Comparison of ENCODE assay signal across 18 cellular contexts in genomic region chr9:6410653-6411052, GRCh38. TPM values are rescaled to one million over a fixed set of nuclear protein-coding genes. Genes with fewer than 3 reads are reported as not detected.
DNase-seq lines count a peak whose midpoint lies in the region; ATAC-seq and TF ChIP-seq lines count a peak whose summit lies in the region.
"Had no signal": no experiment of that assay in that cellular context is flagged by ENCODE, and none has a peak within 500 bp of the region (broad histone marks: within the 10 kb centered on the region; RNA-seq: fewer than 3 reads in every experiment).

No MANE protein-coding gene starts in this region.

- no peak for TF ChIP-seq POLR2A in NB4 (IDR thresholded peaks at IDR 0.05; ENCODE audit: extremely low read depth, insufficient read length)

- H3K36me3 Mint-ChIP-seq in activated B cell treated with CpG ODN at 0.5 μM for 24 hours (ENCODE audit: low read depth), result peaks cover 10% of the 10 kb centered on the region

- H2AFZ ChIP-seq in GM23248, result 0 out of 2 replicates have a peak overlapping the region, but pooled peaks have one; percentile 2

- H3K79me2 ChIP-seq in GM23248 (ENCODE audit: insufficient read depth), result peaks cover 30% of the 10 kb centered on the region

- H3K4me2 ChIP-seq in GM23248 (ENCODE audit: unreplicated experiment), result no peak overlapping the region
- H3K4me2 ChIP-seq: KMS-11 had no signal

- H3K36me3 ChIP-seq in GM23248 (ENCODE audit: low read depth), result no peaks in the 10 kb centered on the region
- H3K36me3 ChIP-seq: MG63, Peyer's patch had no signal

- peaks cover 44% of the 10 kb centered on the region for H3K4me1 Mint-ChIP-seq in activated B cell treated with CpG ODN at 0.5 μM for 24 hours
- peaks cover 21% of the 10 kb centered on the region for H3K4me1 Mint-ChIP-seq in stimulated activated naive CD8-positive, alpha-beta T cell treated with anti-CD3 and anti-CD28 coated beads, Interleukin-15, amount 100 ng/mL, for 72 hours

- H4K20me1 ChIP-seq in GM23248 (ENCODE audit: insufficient read depth), result 0 out of 2 replicates have a peak, but pooled peaks cover 6% of the 10 kb centered on the region

- H3K4me3 ChIP-seq in GM23248, result no peak overlapping the region
- H3K4me3 ChIP-seq in NB4 (ENCODE audit: low read depth, low read length), result no peak overlapping the region
- H3K4me3 ChIP-seq: MG63, Peyer's patch had no signal

- WGBS in GM23248 (ENCODE audit: low coverage in 1 of 2, low lambda C conversion rate in 2 of 2, missing lambda C conversion rate in 2 of 2), 2 experiments, result 81% methylated on average over 5 of the region's 5 CpGs

- DNase-seq in CD1c-positive myeloid dendritic cell (ENCODE audit: extremely low spot score) (peak; percentile 22), GM23248 (no peak), NB4 (ENCODE audit: low read depth) (peak; percentile 54), activated B cell treated with CpG ODN at 0.5 μM for 24 hours (no peak), SKM-1 treated with dmso at 0.1 percent for 144 hours (lab: John Stamatoyannopoulos, UW; ENCODE audit: unreplicated experiment) (no peak), DMS153 treated with DMSO at 0.1 percent for 48 hours (lab: John Stamatoyannopoulos, UW; ENCODE audit: unreplicated experiment) (no peak)
- DNase-seq in stimulated activated naive CD8-positive, alpha-beta T cell treated with anti-CD3 and anti-CD28 coated beads, Interleukin-15, amount 100 ng/mL, for 72 hours, result no peak
- no peak for DNase-seq in stimulated activated CD4-positive, alpha-beta T cell treated with anti-CD3 and anti-CD28 coated beads, Interleukin-15, amount 100 ng/mL, for 24 hours
- DNase-seq: BE2C, DMS 273 treated with DMSO at 0.1 percent for 48 hours, EL, MG63, NCI-H1436, NCI-H2081 treated with DMSO at 0.1 percent for 48 hours, NCI-H526, Peyer's patch, Right ventricle myocardium superior had no signal

- no peak overlapping the region for H3K9ac ChIP-seq in GM23248
- H3K9ac ChIP-seq: KMS-11 had no signal

- H3K27ac Mint-ChIP-seq in activated B cell treated with CpG ODN at 0.5 μM for 24 hours, result peak overlapping the region; percentile 96
- H3K27ac Mint-ChIP-seq in stimulated activated naive CD8-positive, alpha-beta T cell treated with anti-CD3 and anti-CD28 coated beads, Interleukin-15, amount 100 ng/mL, for 72 hours, result no peak overlapping the region

- no peaks in the 10 kb centered on the region for H3K9me3 Mint-ChIP-seq in activated B cell treated with CpG ODN at 0.5 μM for 24 hours
- no peaks in the 10 kb centered on the region for H3K9me3 Mint-ChIP-seq in stimulated activated naive CD8-positive, alpha-beta T cell treated with anti-CD3 and anti-CD28 coated beads, Interleukin-15, amount 100 ng/mL, for 72 hours

- POLR2A ChIA-PET in activated B cell treated with CpG ODN at 0.5 μM for 24 hours (lab: Charles Lee), result interaction anchor here (0.5 to 5.4 kb wide), 3 partner anchors 271 to 1593 kb away, joined by 4 to 84 read pairs (median 59); partner anchors contain the start of gene KDM4C

- peaks cover 12% of the 10 kb centered on the region; the same call in 1 of the 2 replicates for H3F3A ChIP-seq in GM23248 (ENCODE audit: insufficient read depth)

- CTCF ChIA-PET in activated B cell treated with CpG ODN at 0.5 μM for 24 hours (lab: Charles Lee), result no interaction called here

- H3K27me3 ChIP-seq in GM23248 (replicated peaks; ENCODE audit: insufficient read depth), result no peaks in the 10 kb centered on the region
- H3K27me3 ChIP-seq: MG63, Peyer's patch had no signal

- peaks cover 9% of the 10 kb centered on the region for H3K4me1 ChIP-seq in GM23248 (ENCODE audit: insufficient read depth)
- H3K4me1 ChIP-seq: BE2C had no signal

- no peak overlapping the region for H3K4me3 Mint-ChIP-seq in activated B cell treated with CpG ODN at 0.5 μM for 24 hours
- H3K4me3 Mint-ChIP-seq in stimulated activated naive CD8-positive, alpha-beta T cell treated with anti-CD3 and anti-CD28 coated beads, Interleukin-15, amount 100 ng/mL, for 72 hours, result no peak overlapping the region

- no peak for ATAC-seq in activated B cell treated with CpG ODN at 0.5 μM for 24 hours (ENCODE audit: low read depth)
- ATAC-seq in stimulated activated naive CD8-positive, alpha-beta T cell treated with anti-CD3 and anti-CD28 coated beads, Interleukin-15, amount 100 ng/mL, for 72 hours, result no peak

- intact Hi-C loops in activated B cell treated with CpG ODN at 0.5 μM for 24 hours (cut with micrococcal nuclease), result loop anchor here (5.0 to 10.0 kb wide), 6 partner anchors 37 to 1733 kb away; partner anchors contain the start of genes CDC37L1, JAK2 and RCL1

- no peaks in the 10 kb centered on the region for H3K27me3 Mint-ChIP-seq in activated B cell treated with CpG ODN at 0.5 μM for 24 hours
- H3K27me3 Mint-ChIP-seq in stimulated activated naive CD8-positive, alpha-beta T cell treated with anti-CD3 and anti-CD28 coated beads, Interleukin-15, amount 100 ng/mL, for 72 hours, result peaks cover 10% of the 10 kb centered on the region

- TF ChIP-seq CTCF in NB4 (IDR thresholded peaks at IDR 0.05; ENCODE audit: low read depth, low read length) (no peak), activated B cell treated with CpG ODN at 0.5 μM for 24 hours (IDR thresholded peaks at IDR 0.05) (no peak)

- H3K9me3 ChIP-seq in GM23248 (ENCODE audit: low read depth), result no peaks in the 10 kb centered on the region
- H3K9me3 ChIP-seq: BE2C, MG63, Peyer's patch had no signal

- in situ Hi-C loops in GM23248 (cut with MboI), result no loop called here

- no peaks in the 10 kb centered on the region for H3K9me2 ChIP-seq in GM23248 (ENCODE audit: insufficient read depth)

- no peak overlapping the region for H3K27ac ChIP-seq in GM23248
- H3K27ac ChIP-seq: KMS-11, Peyer's patch had no signal

RNA-seq across cellular contexts. Expression of gene UHRF2, which starts 2.3 kb away (rescaled TPM):
- total RNA-seq in GM23248 (2014; rRNA removed; shearing (Covaris generic)), result 53.1 and 61.1 TPM in 2 replicates
- 21.2 and 25.8 TPM in 2 replicates for polyA plus RNA-seq in GM23248 (2016; fragmentation: Nextera tagmentation; extraction: Ambion mirVana)
- total RNA-seq in activated B cell treated with CpG ODN at 0.5 μM for 24 hours, result 81.1 and 114 TPM in 2 replicates

Comparison
In these comparisons a context has a peak if more than half of its experiments do, and no peak if none do; other contexts are left out.
1. DNase-seq: peak in CD1c-positive myeloid dendritic cell (single experiment) and NB4 (single experiment); none in GM23248 (single experiment), activated B cell treated with CpG ODN at 0.5 μM for 24 hours (single experiment), stimulated activated naive CD8-positive, alpha-beta T cell treated with anti-CD3 and anti-CD28 coated beads, Interleukin-15, amount 100 ng/mL, for 72 hours (0 of 2), SKM-1 treated with dmso at 0.1 percent for 144 hours (single experiment), stimulated activated CD4-positive, alpha-beta T cell treated with anti-CD3 and anti-CD28 coated beads, Interleukin-15, amount 100 ng/mL, for 24 hours (single experiment) and DMS153 treated with DMSO at 0.1 percent for 48 hours (single experiment).